ENCODE assay signal across 13 cellular contexts in the genomic region with DNA sequence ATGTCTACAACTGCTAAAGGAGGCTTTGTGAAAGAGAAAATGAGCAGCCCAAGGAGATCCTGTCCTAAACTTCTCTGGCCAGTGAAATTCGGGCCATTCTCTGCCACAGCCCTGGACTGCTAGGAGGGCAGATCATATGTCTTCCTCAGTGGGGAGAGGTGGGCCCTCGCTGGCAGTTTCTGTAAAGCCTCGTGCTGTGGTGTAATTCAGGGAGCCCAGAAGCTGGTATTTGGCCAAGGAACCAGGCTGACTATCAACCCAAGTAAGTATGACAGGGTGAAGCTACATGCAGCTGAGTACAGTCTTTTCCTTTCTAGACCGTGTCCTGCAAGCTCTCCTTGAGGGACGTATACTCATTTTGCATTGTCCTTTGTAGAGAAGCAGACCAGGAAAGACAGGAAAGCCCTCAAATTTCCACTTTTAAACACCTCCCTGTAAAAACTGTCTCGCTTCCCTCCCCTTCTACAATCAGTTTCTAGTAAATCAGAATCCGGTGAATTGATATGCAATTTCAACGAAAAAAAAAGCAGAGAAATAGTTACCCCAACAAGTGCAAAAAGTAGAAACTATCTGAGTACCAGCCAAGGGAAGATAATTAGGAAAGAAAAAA.
DNase-seq lines count a peak whose midpoint lies in the region; ATAC-seq, FAIRE-seq and TF ChIP-seq lines count a peak whose summit lies in the region.
"Had no signal": no experiment of that assay in that cellular context is flagged by ENCODE, and none has a peak within 500 bp of the region (broad histone marks: within the 10 kb centered on the region; RNA-seq: fewer than 3 reads in every experiment).

No MANE protein-coding gene starts in this region.

- H3K36me3 ChIP-seq in CD8-positive, alpha-beta T cell (ENCODE audit: insufficient read depth, low read length): no peaks in the 10 kb centered on the region

- no peak overlapping the region for H3K4me3 ChIP-seq in CD8-positive, alpha-beta T cell (ENCODE audit: low read depth, low read length)
- H3K4me3 ChIP-seq: K562 had no signal

- no peaks in the 10 kb centered on the region for H3K27me3 Mint-ChIP-seq in CD8-positive, alpha-beta T cell (ENCODE audit: low read depth)
- H3K27me3 Mint-ChIP-seq in nephron (ENCODE audit: low read depth): peaks cover 8% of the 10 kb centered on the region

- H3K27ac Mint-ChIP-seq in CD8-positive, alpha-beta T cell: peak overlapping the region; percentile 62
- H3K27ac Mint-ChIP-seq in activated naive CD4-positive, alpha-beta T cell treated with anti-CD3 and anti-CD28 coated beads, Interleukin-2, amount 50 U/mL, for 72 hours: peak overlapping the region; percentile 14 to 64
- H3K27ac Mint-ChIP-seq in nephron: peak overlapping the region; percentile 77 to 91 (median 89)

- H3K4me1 Mint-ChIP-seq in CD8-positive, alpha-beta T cell (ENCODE audit: low read depth): peaks cover 3% of the 10 kb centered on the region
- peaks cover 92% of the 10 kb centered on the region for H3K4me1 Mint-ChIP-seq in nephron

- H3K27ac ChIP-seq in CD8-positive, alpha-beta T cell (ENCODE audit: low read depth, low read length): no peak overlapping the region

- peak overlapping the region; percentile 69 for H3K4me3 Mint-ChIP-seq in CD8-positive, alpha-beta T cell
- peak overlapping the region in 1 of 3 experiments; percentile 13 for H3K4me3 Mint-ChIP-seq in nephron

- ATAC-seq in CD8-positive, alpha-beta T cell: no peak
- no peak for ATAC-seq in activated naive CD4-positive, alpha-beta T cell treated with anti-CD3 and anti-CD28 coated beads, Interleukin-2, amount 50 U/mL, for 72 hours
- no peak for ATAC-seq in GM19324 (IDR thresholded peaks at IDR 0.05; ENCODE audit: low FRiP score, unreplicated experiment)
- ATAC-seq: K562, Panc1 had no signal

- intact Hi-C loops in CD8-positive, alpha-beta T cell (cut with DNase I, micrococcal nuclease): loop anchor here in 1 of 2 experiments (5.0 kb wide), 1 partner anchor 430 kb away; no protein-coding TSS in a partner anchor

- H3K27me3 ChIP-seq in CD8-positive, alpha-beta T cell (ENCODE audit: insufficient read depth, low read length): no peaks in the 10 kb centered on the region

- no peak for DNase-seq in CD8-positive, alpha-beta T cell
- no peak for DNase-seq in GM18507 (ENCODE audit: extremely low spot score, insufficient read length, low read depth)
- no peak for DNase-seq in activated naive CD4-positive, alpha-beta T cell treated with anti-CD3 and anti-CD28 coated beads, Interleukin-2, amount 50 U/mL, for 72 hours (ENCODE audit: low spot score in 2 of 2)
- no peak for DNase-seq in GOT3 (lab: John Stamatoyannopoulos, UW)
- no peak for DNase-seq in NCI-H187 (lab: John Stamatoyannopoulos, UW)
- DNase-seq: activated gamma-delta T cell; COR-L47; stimulated activated CD8-positive, alpha-beta memory T cell treated with anti-CD3 and anti-CD28 coated beads, Interleukin-4, amount 100 ng/mL, for 48 hours had no signal

- H3K4me1 ChIP-seq in CD8-positive, alpha-beta T cell (ENCODE audit: insufficient read depth, low read length): no peaks in the 10 kb centered on the region

- TF ChIP-seq CTCF in CD8-positive, alpha-beta T cell (IDR thresholded peaks at IDR 0.05): no peak
- no peak for TF ChIP-seq CTCF in nephron (IDR thresholded peaks at IDR 0.05; ENCODE audit: unreplicated experiment in 3 of 3)

- no peaks in the 10 kb centered on the region for H3K9me3 ChIP-seq in CD8-positive, alpha-beta T cell (ENCODE audit: low read length)

- no peaks in the 10 kb centered on the region for H3K9me3 Mint-ChIP-seq in CD8-positive, alpha-beta T cell
- H3K9me3 Mint-ChIP-seq in activated naive CD4-positive, alpha-beta T cell treated with anti-CD3 and anti-CD28 coated beads, Interleukin-2, amount 50 U/mL, for 72 hours: no peaks in the 10 kb centered on the region
- H3K9me3 Mint-ChIP-seq in nephron: no peaks in the 10 kb centered on the region

- POLR2A ChIA-PET in CD8-positive, alpha-beta T cell (lab: Charles Lee): interaction anchor here (0.6 to 1.0 kb wide), 3 partner anchors 16 to 178 kb away, joined by 4 to 5 read pairs (median 5); no protein-coding TSS in a partner anchor

- peak; percentile 78 for FAIRE-seq in GM18507 (lab: Jason Lieb, UNC)
- FAIRE-seq: colon, K562 had no signal

- CTCF ChIA-PET in CD8-positive, alpha-beta T cell (lab: Charles Lee): no interaction called here

- H3K36me3 Mint-ChIP-seq in CD8-positive, alpha-beta T cell: peaks cover 7% of the 10 kb centered on the region
- H3K36me3 Mint-ChIP-seq in activated naive CD4-positive, alpha-beta T cell treated with anti-CD3 and anti-CD28 coated beads, Interleukin-2, amount 50 U/mL, for 72 hours: peaks cover 0 to 10% of the 10 kb centered on the region in 2 donors
- no peaks in the 10 kb centered on the region for H3K36me3 Mint-ChIP-seq in nephron (ENCODE audit: low read depth)

Comparison
In these comparisons a context has a peak if more than half of its experiments do, and no peak if none do; other contexts are left out.
1. H3K27ac Mint-ChIP-seq: peak in every context shown above with its lines; median percentile 89 in nephron; 62 in CD8-positive, alpha-beta T cell; 39 in activated naive CD4-positive, alpha-beta T cell treated with anti-CD3 and anti-CD28 coated beads, Interleukin-2, amount 50 U/mL, for 72 hours.